In genomic region chr10:3926268-3926667, GRCh38 we compare ENCODE assay signal across 18 cellular contexts.
DNase-seq lines count a peak whose midpoint lies in the region; ATAC-seq and TF ChIP-seq lines count a peak whose summit lies in the region.
"Had no signal": no experiment of that assay in that cellular context is flagged by ENCODE, and none has a peak within 500 bp of the region (broad histone marks: within the 10 kb centered on the region; RNA-seq: fewer than 3 reads in every experiment).

No MANE protein-coding gene starts in this region.

- TF ChIP-seq CTCF in chondrocyte (IDR thresholded peaks at IDR 0.05) (no peak), type B pancreatic cell (conservative IDR thresholded peaks at IDR 0.05) (no peak), nephron progenitor cell (IDR thresholded peaks at IDR 0.05) (no peak)

- H3K27me3 Mint-ChIP-seq in activated T-cell treated with anti-CD3 and anti-CD28 coated beads, Interleukin-2, amount 50 U/mL, for 72 hours (ENCODE audit: low read depth), result no peaks in the 10 kb centered on the region
- H3K27me3 Mint-ChIP-seq in chondrocyte (ENCODE audit: low read depth) (no peaks in the 10 kb centered on the region), type B pancreatic cell (no peaks in the 10 kb centered on the region), nephron progenitor cell (ENCODE audit: low read depth, poor library complexity) (peaks cover 3% of the 10 kb centered on the region)
- H3K27me3 Mint-ChIP-seq: CD4-positive, alpha-beta T cell; T-helper 17 cell had no signal

- no peak for DNase-seq in activated T-cell treated with anti-CD3 and anti-CD28 coated beads, Interleukin-2, amount 50 U/mL, for 72 hours
- no peak for DNase-seq in activated T-cell treated with anti-CD3 and anti-CD28 coated beads, Interleukin-2, amount 50 U/mL, for 48 hours
- DNase-seq in NCI-H226, result peak; percentile 36
- no peak for DNase-seq in chondrocyte (ENCODE audit: low spot score)
- no peak for DNase-seq in type B pancreatic cell (ENCODE audit: extremely low spot score, unreplicated experiment)
- no peak for DNase-seq in nephron progenitor cell
- DNase-seq: activated effector memory CD4-positive, alpha-beta T cell treated with anti-CD3 and anti-CD28 coated beads, Interleukin-2, amount 50 U/mL, for 16 hours; CD4-positive, alpha-beta T cell; GOT3; hypothalamus; NCI-H1694; NCI-H524 treated with DMSO at 0.1 percent for 48 hours; psoas muscle; T-helper 17 cell; WERI-Rb-1 had no signal

- peak overlapping the region in 1 of 2 donors; percentile 37 for H3K4me3 Mint-ChIP-seq in activated T-cell treated with anti-CD3 and anti-CD28 coated beads, Interleukin-2, amount 50 U/mL, for 72 hours
- no peak overlapping the region for H3K4me3 Mint-ChIP-seq in chondrocyte (ENCODE audit: unreplicated experiment)
- H3K4me3 Mint-ChIP-seq in type B pancreatic cell, result no peak overlapping the region
- no peak overlapping the region for H3K4me3 Mint-ChIP-seq in nephron progenitor cell
- H3K4me3 Mint-ChIP-seq: CD4-positive, alpha-beta T cell; memory B cell had no signal

- H3K27ac Mint-ChIP-seq in activated T-cell treated with anti-CD3 and anti-CD28 coated beads, Interleukin-2, amount 50 U/mL, for 72 hours, result peak overlapping the region; percentile 72
- peak overlapping the region; percentile 96 for H3K27ac Mint-ChIP-seq in chondrocyte (ENCODE audit: unreplicated experiment)
- H3K27ac Mint-ChIP-seq in type B pancreatic cell, result peak overlapping the region; percentile 16
- no peak overlapping the region for H3K27ac Mint-ChIP-seq in nephron progenitor cell
- H3K27ac Mint-ChIP-seq: CD4-positive, alpha-beta T cell; memory B cell had no signal

- peak in 1 of 2 donors; percentile 9 for ATAC-seq in activated T-cell treated with anti-CD3 and anti-CD28 coated beads, Interleukin-2, amount 50 U/mL, for 72 hours (replicated peaks in 1 of 2)
- no peak for ATAC-seq in HG03039 (IDR thresholded peaks at IDR 0.05; ENCODE audit: unreplicated experiment)
- no peak for ATAC-seq in GM18520 (IDR thresholded peaks at IDR 0.05; ENCODE audit: unreplicated experiment)
- ATAC-seq: psoas muscle, T-helper 17 cell had no signal

- H3K9me3 Mint-ChIP-seq in activated T-cell treated with anti-CD3 and anti-CD28 coated beads, Interleukin-2, amount 50 U/mL, for 72 hours, result no peaks in the 10 kb centered on the region
- peaks cover 2% of the 10 kb centered on the region for H3K9me3 Mint-ChIP-seq in chondrocyte (ENCODE audit: low read depth)
- H3K9me3 Mint-ChIP-seq in type B pancreatic cell, result peaks cover 5% of the 10 kb centered on the region
- no peaks in the 10 kb centered on the region for H3K9me3 Mint-ChIP-seq in nephron progenitor cell
- H3K9me3 Mint-ChIP-seq: CD4-positive, alpha-beta T cell; memory B cell had no signal

- H3K36me3 Mint-ChIP-seq in activated T-cell treated with anti-CD3 and anti-CD28 coated beads, Interleukin-2, amount 50 U/mL, for 72 hours (ENCODE audit: insufficient read depth in 2 of 2), result peaks cover 0 to 2% of the 10 kb centered on the region in 2 donors
- H3K36me3 Mint-ChIP-seq in chondrocyte (ENCODE audit: low read depth) (no peaks in the 10 kb centered on the region), type B pancreatic cell (no peaks in the 10 kb centered on the region), nephron progenitor cell (ENCODE audit: low read depth) (no peaks in the 10 kb centered on the region)
- H3K36me3 Mint-ChIP-seq: memory B cell had no signal

- peaks cover 29% of the 10 kb centered on the region for H3K4me1 Mint-ChIP-seq in activated T-cell treated with anti-CD3 and anti-CD28 coated beads, Interleukin-2, amount 50 U/mL, for 72 hours (ENCODE audit: low read depth)
- H3K4me1 Mint-ChIP-seq in chondrocyte (ENCODE audit: low read depth) (peaks cover 46% of the 10 kb centered on the region), type B pancreatic cell (ENCODE audit: unreplicated experiment) (peaks cover 8% of the 10 kb centered on the region), nephron progenitor cell (no peaks in the 10 kb centered on the region)
- H3K4me1 Mint-ChIP-seq: memory B cell had no signal
